1 cellular context compared by ENCODE assay signal in the genomic region with DNA sequence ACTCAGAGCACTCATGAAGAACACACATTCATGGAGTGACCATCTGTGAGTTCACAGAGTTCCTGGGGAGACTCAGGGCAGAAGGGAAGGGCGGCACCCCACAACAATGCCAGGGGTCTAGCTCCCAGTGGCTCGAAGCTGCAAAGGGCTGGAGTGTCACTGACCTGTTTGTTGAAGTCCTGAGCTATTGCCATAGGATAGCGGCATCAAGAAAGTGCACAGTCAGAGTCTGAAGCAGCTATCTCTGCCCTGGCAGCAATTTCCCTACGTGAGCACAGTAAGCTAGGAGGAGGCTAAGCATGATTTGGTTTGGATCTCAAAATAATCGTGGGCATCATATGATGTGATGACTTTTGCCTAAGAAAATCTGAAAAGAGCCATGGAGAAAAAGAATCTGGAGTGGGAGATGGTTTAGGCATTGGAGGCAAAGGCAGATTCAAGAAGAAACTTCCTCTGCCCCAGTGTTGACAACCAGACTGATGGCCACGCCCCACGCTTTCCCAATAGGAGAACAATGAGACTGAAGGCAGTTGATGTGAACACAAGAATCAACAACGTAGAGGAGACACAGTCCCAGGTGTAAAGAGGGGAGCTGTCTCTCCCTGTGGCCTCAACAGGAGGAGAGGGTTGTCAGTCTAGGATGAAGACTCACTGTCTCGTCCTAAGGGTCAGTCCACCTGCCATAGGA.
TF ChIP-seq lines count a peak whose summit lies in the region.

No MANE protein-coding gene starts in this region.

TF ChIP-seq in H1, 55 proteins besides CTCF, POLR2A, EP300 and RAD21 (continued from another document):
- no peak for TF ChIP-seq POLR2AphosphoS5 (IDR thresholded peaks at IDR 0.05; ENCODE audit: low read depth, low read length)
- no peak for TF ChIP-seq TBP (IDR thresholded peaks at IDR 0.05; ENCODE audit: low read depth, low read length)
- TF ChIP-seq ASH2L (IDR thresholded peaks at IDR 0.05; ENCODE audit: low read length): no peak
- TF ChIP-seq, protein P1, sequence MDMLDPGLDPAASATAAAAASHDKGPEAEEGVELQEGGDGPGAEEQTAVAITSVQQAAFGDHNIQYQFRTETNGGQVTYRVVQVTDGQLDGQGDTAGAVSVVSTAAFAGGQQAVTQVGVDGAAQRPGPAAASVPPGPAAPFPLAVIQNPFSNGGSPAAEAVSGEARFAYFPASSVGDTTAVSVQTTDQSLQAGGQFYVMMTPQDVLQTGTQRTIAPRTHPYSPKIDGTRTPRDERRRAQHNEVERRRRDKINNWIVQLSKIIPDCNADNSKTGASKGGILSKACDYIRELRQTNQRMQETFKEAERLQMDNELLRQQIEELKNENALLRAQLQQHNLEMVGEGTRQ (IDR thresholded peaks at IDR 0.05; ENCODE audit: low read length): no peak
- TF ChIP-seq CBX5 (IDR thresholded peaks at IDR 0.05; ENCODE audit: low read depth, low read length): no peak
- no peak for TF ChIP-seq SP1 (IDR thresholded peaks at IDR 0.05; ENCODE audit: low read depth, low read length)
- TF ChIP-seq, protein P2, sequence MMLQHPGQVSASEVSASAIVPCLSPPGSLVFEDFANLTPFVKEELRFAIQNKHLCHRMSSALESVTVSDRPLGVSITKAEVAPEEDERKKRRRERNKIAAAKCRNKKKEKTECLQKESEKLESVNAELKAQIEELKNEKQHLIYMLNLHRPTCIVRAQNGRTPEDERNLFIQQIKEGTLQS (IDR thresholded peaks at IDR 0.05; ENCODE audit: insufficient read depth, low read depth, low read length): no peak
- no peak for TF ChIP-seq RXRA (IDR thresholded peaks at IDR 0.05; ENCODE audit: insufficient read depth, low read depth, low read length)
- TF ChIP-seq GABPA (IDR thresholded peaks at IDR 0.05; ENCODE audit: borderline replicate concordance, insufficient read depth, low read length): no peak
- no peak for TF ChIP-seq PHF8 (conservative IDR thresholded peaks at IDR 0.05; ENCODE audit: low read depth, low read length)
- no peak for TF ChIP-seq BCL11A (IDR thresholded peaks at IDR 0.05; ENCODE audit: low read depth in 2 of 2, low read length in 2 of 2)
